ENCODE assay signal across 1 cellular context in genomic region chr4:8403173-8403753, GRCh38.
TF ChIP-seq lines count a peak whose summit lies in the region.

No MANE protein-coding gene starts in this region.

TF ChIP-seq in H1, 55 proteins besides CTCF, POLR2A, EP300 and RAD21 (continued from another document):
- TF ChIP-seq USF2 (IDR thresholded peaks at IDR 0.05; ENCODE audit: low read length), result no peak
- TF ChIP-seq YY1 (IDR thresholded peaks at IDR 0.05; ENCODE audit: low read depth, low read length), result peak; percentile 51; the same call in 1 of the 2 replicates
